ENCODE assay signal across 18 cellular contexts in the genomic region with DNA sequence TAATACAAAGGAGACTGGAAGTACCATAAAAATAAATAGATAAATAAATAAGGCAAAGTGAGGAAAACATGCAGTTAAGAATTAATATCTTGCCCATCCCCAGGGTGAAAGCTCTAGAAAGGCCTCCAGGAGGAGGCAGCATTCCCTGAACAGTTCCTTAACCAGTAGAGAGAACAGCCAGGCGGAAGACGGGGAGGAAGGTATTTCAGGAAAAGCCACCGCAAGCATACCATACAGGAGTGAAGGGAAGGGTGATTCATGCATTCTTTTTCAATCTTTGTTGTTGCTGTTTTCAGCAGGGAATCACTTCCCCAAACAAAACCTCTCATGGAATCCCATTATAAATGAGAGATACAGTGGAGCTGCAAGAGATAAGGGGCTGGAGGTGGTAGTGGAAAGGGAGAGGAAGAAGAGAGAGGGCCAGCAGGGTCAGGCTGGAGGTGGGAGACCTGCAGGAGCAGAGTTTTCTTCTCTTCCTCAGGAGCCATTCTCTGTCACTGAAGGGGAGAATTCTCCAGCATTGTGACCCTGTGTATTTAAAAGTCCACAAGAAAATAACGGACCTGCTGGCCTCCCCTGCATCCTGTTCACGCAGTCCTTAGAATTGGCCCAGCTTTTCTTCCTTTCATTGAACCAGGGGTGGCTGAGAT.
DNase-seq lines count a peak whose midpoint lies in the region; ATAC-seq and TF ChIP-seq lines count a peak whose summit lies in the region.
"Had no signal": no experiment of that assay in that cellular context is flagged by ENCODE, and none has a peak within 500 bp of the region (broad histone marks: within the 10 kb centered on the region; RNA-seq: fewer than 3 reads in every experiment).

No MANE protein-coding gene starts in this region.

- no peak for TF ChIP-seq EP300 in neural cell (conservative IDR thresholded peaks at IDR 0.05; ENCODE audit: poor library complexity, severe bottlenecking)

- no peak for TF ChIP-seq RAD21 in neural cell (conservative IDR thresholded peaks at IDR 0.05)

- DNase-seq in GM23248 (peak; percentile 44), SJSA1 (ENCODE audit: low read depth in 1 of 2, low spot score in 2 of 2) (peak; percentile 52 to 58), epithelial cell of esophagus (ENCODE audit: low read depth) (peak; percentile 69), NCI-H1417 treated with DMSO at 0.1 percent for 48 hours (lab: John Stamatoyannopoulos, UW) (no peak), foreskin fibroblast (no peak), substantia nigra (lab: John Stamatoyannopoulos, UW) (no peak)
- DNase-seq: activated CD4-positive, alpha-beta T cell treated with anti-CD3 and anti-CD28 coated beads for 4 hours; activated naive CD8-positive, alpha-beta T cell treated with anti-CD3 and anti-CD28 coated beads, Interleukin-2, amount 10 ng/mL, durations not matched to agents 7 days and 5 days; activated T-cell treated with anti-CD3 and anti-CD28 coated beads, Interleukin-2, amount 50 U/mL, for 1 hour; cerebellar nuclear complex; NCI-H1436 treated with DMSO at 0.1 percent for 48 hours; NCI-H2227 treated with DMSO at 0.1 percent for 48 hours; NK-92 treated with Interleukin-12 subunit alpha and Interleukin-12 subunit beta, amount 100 ng/mL, for 24 hours; stimulated activated CD4-positive, alpha-beta T cell treated with anti-CD3 and anti-CD28 coated beads, Interleukin-12 subunit alpha, Interleukin-12 subunit beta, amount 100 ng/mL, for 4 hours; stimulated activated naive CD8-positive, alpha-beta T cell treated with anti-CD3 and anti-CD28 coated beads, Interleukin-15, Interleukin-2, amounts not matched to agents 100 U/mL and 50 U/mL, for 24 hours had no signal

- H3K9me3 ChIP-seq in GM23248 (ENCODE audit: low read depth) (no peaks in the 10 kb centered on the region), SJSA1 (replicated peaks) (no peaks in the 10 kb centered on the region), neural cell (ENCODE audit: low read length) (no peaks in the 10 kb centered on the region)

- TF ChIP-seq CTCF in epithelial cell of esophagus (IDR thresholded peaks at IDR 0.05; ENCODE audit: insufficient read depth, low read depth, low read length, missing control alignments) (no peak), neural cell (IDR thresholded peaks at IDR 0.05; ENCODE audit: poor library complexity, severe bottlenecking) (peak; percentile 11), foreskin fibroblast (IDR thresholded peaks at IDR 0.05; ENCODE audit: low read depth, low read length) (no peak)

- no peak overlapping the region for H3K4me2 ChIP-seq in GM23248 (ENCODE audit: unreplicated experiment)
- no peak overlapping the region for H3K4me2 ChIP-seq in neural cell (ENCODE audit: low read length)

- H3F3A ChIP-seq in GM23248 (ENCODE audit: insufficient read depth) (no peaks in the 10 kb centered on the region), neural cell (ENCODE audit: insufficient read depth, low read length, poor library complexity, severe bottlenecking) (peaks cover 11% of the 10 kb centered on the region)

- H3K4me1 ChIP-seq in GM23248 (ENCODE audit: insufficient read depth) (0 out of 2 replicates have a peak, but pooled peaks cover 6% of the 10 kb centered on the region), SJSA1 (replicated peaks) (peaks cover 21% of the 10 kb centered on the region)

- H4K20me1 ChIP-seq in GM23248 (ENCODE audit: insufficient read depth): no peaks in the 10 kb centered on the region
- no peaks in the 10 kb centered on the region for H4K20me1 ChIP-seq in neural cell (ENCODE audit: insufficient read depth)

- H3K4me3 ChIP-seq in GM23248: no peak overlapping the region
- H3K4me3 ChIP-seq in SJSA1: no peak overlapping the region
- H3K4me3 ChIP-seq in epithelial cell of esophagus (ENCODE audit: low read length): no peak overlapping the region
- H3K4me3 ChIP-seq in neural cell (ENCODE audit: low read length): no peak overlapping the region
- no peak overlapping the region for H3K4me3 ChIP-seq in foreskin fibroblast (ENCODE audit: low read depth in 1 of 2, low read length in 2 of 2)

- H2AFZ ChIP-seq in GM23248 (no peak overlapping the region), neural cell (ENCODE audit: low read depth, low read length) (no peak overlapping the region)

- H3K79me2 ChIP-seq in GM23248 (ENCODE audit: insufficient read depth) (no peaks in the 10 kb centered on the region), neural cell (replicated peaks; ENCODE audit: insufficient read depth, low read length) (no peaks in the 10 kb centered on the region)

- 63 to 68% methylated on average over 5 of the region's 5 CpGs for WGBS in GM23248 (ENCODE audit: low coverage in 1 of 2, low lambda C conversion rate in 2 of 2, missing lambda C conversion rate in 2 of 2), 2 experiments

- in situ Hi-C loops in GM23248 (cut with MboI): no loop called here

- no peak overlapping the region for H3K9ac ChIP-seq in GM23248
- peak overlapping the region; percentile 40 for H3K9ac ChIP-seq in neural cell (ENCODE audit: low read length)

- H3K9me2 ChIP-seq in GM23248 (ENCODE audit: insufficient read depth): no peaks in the 10 kb centered on the region
- H3K9me2 ChIP-seq in neural cell (ENCODE audit: insufficient read depth, low read length): no peaks in the 10 kb centered on the region

- H3K27ac ChIP-seq in GM23248 (no peak overlapping the region), SJSA1 (no peak overlapping the region), neural cell (ENCODE audit: low read length) (peak overlapping the region; percentile 62), substantia nigra (ENCODE audit: low read depth, low read length, poor library complexity, severe bottlenecking) (no peak overlapping the region)
- H3K27ac ChIP-seq: epithelial cell of prostate had no signal

- H3K27me3 ChIP-seq in GM23248 (replicated peaks; ENCODE audit: insufficient read depth): no peaks in the 10 kb centered on the region
- no peaks in the 10 kb centered on the region for H3K27me3 ChIP-seq in SJSA1 (replicated peaks)
- H3K27me3 ChIP-seq in neural cell (ENCODE audit: insufficient read depth, low read depth, low read length): no peaks in the 10 kb centered on the region

- ATAC-seq in GM21515 (IDR thresholded peaks at IDR 0.05; ENCODE audit: unreplicated experiment): no peak
- ATAC-seq: stimulated activated naive CD8-positive, alpha-beta T cell treated with anti-CD3 and anti-CD28 coated beads, Interleukin-15, Interleukin-2, amounts not matched to agents 100 U/mL and 50 U/mL, for 24 hours had no signal

- H3K36me3 ChIP-seq in GM23248 (ENCODE audit: low read depth) (no peaks in the 10 kb centered on the region), SJSA1 (no peaks in the 10 kb centered on the region), neural cell (ENCODE audit: insufficient read depth, low read length) (no peaks in the 10 kb centered on the region)

TF ChIP-seq in neural cell, 6 proteins besides CTCF, POLR2A, EP300 and RAD21:
- TF ChIP-seq, protein P1, sequence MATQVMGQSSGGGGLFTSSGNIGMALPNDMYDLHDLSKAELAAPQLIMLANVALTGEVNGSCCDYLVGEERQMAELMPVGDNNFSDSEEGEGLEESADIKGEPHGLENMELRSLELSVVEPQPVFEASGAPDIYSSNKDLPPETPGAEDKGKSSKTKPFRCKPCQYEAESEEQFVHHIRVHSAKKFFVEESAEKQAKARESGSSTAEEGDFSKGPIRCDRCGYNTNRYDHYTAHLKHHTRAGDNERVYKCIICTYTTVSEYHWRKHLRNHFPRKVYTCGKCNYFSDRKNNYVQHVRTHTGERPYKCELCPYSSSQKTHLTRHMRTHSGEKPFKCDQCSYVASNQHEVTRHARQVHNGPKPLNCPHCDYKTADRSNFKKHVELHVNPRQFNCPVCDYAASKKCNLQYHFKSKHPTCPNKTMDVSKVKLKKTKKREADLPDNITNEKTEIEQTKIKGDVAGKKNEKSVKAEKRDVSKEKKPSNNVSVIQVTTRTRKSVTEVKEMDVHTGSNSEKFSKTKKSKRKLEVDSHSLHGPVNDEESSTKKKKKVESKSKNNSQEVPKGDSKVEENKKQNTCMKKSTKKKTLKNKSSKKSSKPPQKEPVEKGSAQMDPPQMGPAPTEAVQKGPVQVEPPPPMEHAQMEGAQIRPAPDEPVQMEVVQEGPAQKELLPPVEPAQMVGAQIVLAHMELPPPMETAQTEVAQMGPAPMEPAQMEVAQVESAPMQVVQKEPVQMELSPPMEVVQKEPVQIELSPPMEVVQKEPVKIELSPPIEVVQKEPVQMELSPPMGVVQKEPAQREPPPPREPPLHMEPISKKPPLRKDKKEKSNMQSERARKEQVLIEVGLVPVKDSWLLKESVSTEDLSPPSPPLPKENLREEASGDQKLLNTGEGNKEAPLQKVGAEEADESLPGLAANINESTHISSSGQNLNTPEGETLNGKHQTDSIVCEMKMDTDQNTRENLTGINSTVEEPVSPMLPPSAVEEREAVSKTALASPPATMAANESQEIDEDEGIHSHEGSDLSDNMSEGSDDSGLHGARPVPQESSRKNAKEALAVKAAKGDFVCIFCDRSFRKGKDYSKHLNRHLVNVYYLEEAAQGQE (IDR thresholded peaks at IDR 0.05; ENCODE audit: borderline replicate concordance): no peak
- no peak for TF ChIP-seq SMC3 (conservative IDR thresholded peaks at IDR 0.05; ENCODE audit: poor library complexity)
- no peak for TF ChIP-seq EZH2 (IDR thresholded peaks at IDR 0.05; ENCODE audit: borderline replicate concordance, insufficient read depth, low read length, poor library complexity, severe bottlenecking)
- TF ChIP-seq MXI1 (conservative IDR thresholded peaks at IDR 0.05; ENCODE audit: poor library complexity, severe bottlenecking): no peak
- TF ChIP-seq POLR2AphosphoS5 (IDR thresholded peaks at IDR 0.05): no peak
- no peak for TF ChIP-seq TAF1 (IDR thresholded peaks at IDR 0.05; ENCODE audit: low read depth)

Comparison
In these comparisons a context has a peak if more than half of its experiments do, and no peak if none do; other contexts are left out.
1. DNase-seq: peak in GM23248 (single experiment), SJSA1 (2 of 2) and epithelial cell of esophagus (single experiment); none in NCI-H1417 treated with DMSO at 0.1 percent for 48 hours (single experiment), foreskin fibroblast (0 of 2) and substantia nigra (0 of 49).